ENCODE assay signal across 8 cellular contexts in the genomic region with DNA sequence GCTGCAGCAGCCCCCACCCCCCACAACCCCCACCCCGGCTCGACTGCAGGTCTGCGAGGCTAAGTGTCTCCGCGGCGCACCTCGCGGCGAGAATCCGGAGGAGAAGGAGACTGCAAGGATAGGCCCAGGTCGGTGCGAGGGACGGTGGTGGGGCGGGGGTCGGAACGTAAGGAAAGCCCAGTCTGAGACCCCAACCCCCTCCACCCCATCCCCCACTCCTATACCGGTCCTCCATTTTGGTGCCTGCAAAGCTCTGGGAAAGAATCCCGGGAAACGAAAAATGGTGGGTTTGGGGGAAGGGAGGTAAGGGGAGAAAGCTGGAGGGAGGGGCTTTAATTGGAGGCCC. TPM values are rescaled to one million over a fixed set of nuclear protein-coding genes. Genes with fewer than 3 reads are reported as not detected.
DNase-seq lines count a peak whose midpoint lies in the region; ATAC-seq and TF ChIP-seq lines count a peak whose summit lies in the region.

No MANE protein-coding gene starts in this region.

- peak overlapping the region; percentile 86 for H3K4me3 Mint-ChIP-seq in Caco-2 (ENCODE audit: unreplicated experiment)

- no peak for ATAC-seq in HG03457 (IDR thresholded peaks at IDR 0.05; ENCODE audit: unreplicated experiment)

- intact Hi-C loops in Caco-2 (cut with micrococcal nuclease; ENCODE audit: unreplicated experiment) (loop anchor here (1.0 to 5.0 kb wide), 2 partner anchors 15 to 35 kb away; no protein-coding TSS in a partner anchor), spleen (cut with DNase I; ENCODE audit: low total_unique reads) (no loop called here)

- TF ChIP-seq CTCF in Caco-2 (IDR thresholded peaks at IDR 0.05; ENCODE audit: insufficient read depth in 1 of 2, low read depth in 1 of 2, low read length in 1 of 2, severe bottlenecking in 1 of 2, unreplicated experiment in 1 of 2) (no peak), spleen (IDR thresholded peaks at IDR 0.05 in 8 of 11, conservative IDR thresholded peaks at IDR 0.05 in 3 of 11) (no peak)

- CTCF ChIA-PET in Caco-2 (lab: Charles Lee): interaction anchor here (0.6 kb wide), 1 partner anchor 513 kb away, joined by 5 read pairs; no protein-coding TSS in a partner anchor

- H3K4me1 Mint-ChIP-seq in Caco-2 (ENCODE audit: low read depth, unreplicated experiment): peaks cover 5% of the 10 kb centered on the region

- H3K27me3 ChIP-seq in Caco-2 (replicated peaks; ENCODE audit: control insufficient read depth, insufficient read depth, low read length) (no peaks in the 10 kb centered on the region), iPS-15b (ENCODE audit: control insufficient read depth, insufficient read depth, low read length) (no peaks in the 10 kb centered on the region), spleen (replicated peaks in 1 of 7) (peaks cover 0 to 16% (median 0%) of the 10 kb centered on the region in 7 donors)

- H3K27ac ChIP-seq in angular gyrus (ENCODE audit: low read depth, low read length): peak overlapping the region; percentile 66
- H3K27ac ChIP-seq in spleen: peak overlapping the region in 7 of 8 donors; percentile 65 to 82 (median 76)

- POLR2A ChIA-PET in Caco-2 (lab: Charles Lee): interaction anchor here (0.6 to 2.2 kb wide), 3 partner anchors 15 to 160 kb away, joined by 4 to 12 read pairs (median 4); partner anchors contain the start of gene TCEAL9

- H3K9me3 ChIP-seq in Caco-2 (no peaks in the 10 kb centered on the region), iPS-15b (ENCODE audit: control insufficient read depth, insufficient read depth, low read length) (no peaks in the 10 kb centered on the region), spleen (no peaks in the 10 kb centered on the region)

- no peaks in the 10 kb centered on the region for H3K9me3 Mint-ChIP-seq in Caco-2 (ENCODE audit: unreplicated experiment)

- no TSS peak for BruUV-seq in Caco-2 (replicated peaks; lab: Mats Ljungman, UMichigan)

- H3K27ac Mint-ChIP-seq in Caco-2 (ENCODE audit: unreplicated experiment): peak overlapping the region; percentile 82

- peak overlapping the region; percentile 79 for H3K4me3 ChIP-seq in Caco-2 (ENCODE audit: low read depth, low read length)
- peak overlapping the region; percentile 69 for H3K4me3 ChIP-seq in iPS-15b (ENCODE audit: low read depth, low read length)
- H3K4me3 ChIP-seq in spleen: peak overlapping the region; percentile 31 to 74 (median 43)

- no peaks in the 10 kb centered on the region for H3K27me3 Mint-ChIP-seq in Caco-2 (ENCODE audit: insufficient read depth, unreplicated experiment)

- DNase-seq in Caco-2 (peak; percentile 17 to 22), NCI-H1092 (lab: John Stamatoyannopoulos, UW) (peak; percentile 18), spleen (no peak), occipital lobe (lab: John Stamatoyannopoulos, UW) (no peak)
- no peak for DNase-seq in central memory CD4-positive, alpha-beta T cell

- peaks cover 29% of the 10 kb centered on the region for H3K36me3 Mint-ChIP-seq in Caco-2 (ENCODE audit: insufficient read depth, unreplicated experiment)

- H3K4me1 ChIP-seq in Caco-2 (no peaks in the 10 kb centered on the region), iPS-15b (ENCODE audit: control insufficient read depth, insufficient read depth, low read length) (peaks cover 3% of the 10 kb centered on the region), spleen (no peaks in the 10 kb centered on the region)

- no peaks in the 10 kb centered on the region for H3K36me3 ChIP-seq in Caco-2 (ENCODE audit: control insufficient read depth, insufficient read depth, low read length)
- peaks cover 3% of the 10 kb centered on the region for H3K36me3 ChIP-seq in iPS-15b (ENCODE audit: control insufficient read depth, insufficient read depth, low read length)
- H3K36me3 ChIP-seq in spleen: no peaks in the 10 kb centered on the region

- no peak for TF ChIP-seq POLR2A in spleen (IDR thresholded peaks at IDR 0.05)

- WGBS in spleen, 5 donors: 0 to 56% (median 2%) methylated on average over 3 to 19 of the region's 19 CpGs

- H3K9ac ChIP-seq in iPS-15b (ENCODE audit: low read depth, low read length): peak overlapping the region; percentile 82

RNA-seq across cellular contexts. Expression of gene BEX3, which starts 0.6 kb away (rescaled TPM):
- total RNA-seq in Caco-2 (2022): 293 and 367 TPM in 2 replicates
- total RNA-seq in spleen: 100 to 1,000 TPM in 2 of 7 donors, 10 to 100 TPM in 5; 50.4 to 127 (median 82.2) TPM
- 100 to 1,000 TPM in 1 of 3 donors, 10 to 100 TPM in 2; 35.3 to 104 (median 56.5) TPM for polyA plus RNA-seq in spleen
- 138 TPM for total RNA-seq in occipital lobe

RNA-seq across cellular contexts. Expression of gene TCEAL9, which starts 20.6 kb away (rescaled TPM):
- total RNA-seq in Caco-2 (2022): 41.9 and 44.9 TPM in 2 replicates
- 10 to 100 TPM; 27.4 to 70.4 (median 39.5) TPM for total RNA-seq in spleen
- polyA plus RNA-seq in spleen: 10 to 100 TPM; 37.8 to 72.0 (median 47.5) TPM
- 36.5 TPM for total RNA-seq in occipital lobe

RNA-seq across cellular contexts. Expression of gene TCEAL7, which starts 46.9 kb away (rescaled TPM):
- total RNA-seq in Caco-2 (2022) (not detected in 2 replicates), spleen (1 to 10 TPM; 2.2 to 4.7 (median 3.2) TPM), occipital lobe (86.6 TPM)
- 1 to 10 TPM; 2.5 to 3.1 (median 2.5) TPM for polyA plus RNA-seq in spleen

Comparison
In these comparisons a context has a peak if more than half of its experiments do, and no peak if none do; other contexts are left out.
1. DNase-seq: peak in Caco-2 (2 of 2) and NCI-H1092 (single experiment); none in spleen (single experiment), occipital lobe (single experiment) and central memory CD4-positive, alpha-beta T cell (single experiment).
2. RNA of gene TCEAL7, which starts 46.9 kb away (total RNA-seq): 86.6 TPM in occipital lobe (single experiment); 2.2 to 4.7 TPM in spleen and not detected in Caco-2; every median in the first group is over 10 times any median in the second.
3. Peak in every context shown above with its lines, with median percentiles within 50 percentile points of each other: H3K4me3 ChIP-seq.